In genomic region chr2:8355046-8355445, GRCh38 we compare ENCODE assay signal across 18 cellular contexts.
"Had no signal": no experiment of that assay in that cellular context is flagged by ENCODE, and none has a peak within 500 bp of the region (broad histone marks: within the 10 kb centered on the region; RNA-seq: fewer than 3 reads in every experiment).

No MANE protein-coding gene starts in this region.

- H3K4me1 ChIP-seq: gastroesophageal sphincter, left ventricle myocardium inferior, lower lobe of right lung, neural progenitor cell, pancreas had no signal

- H3K27me3 ChIP-seq: dorsolateral prefrontal cortex, gastroesophageal sphincter, neural progenitor cell, pancreas had no signal

- H3K9me3 ChIP-seq: gastroesophageal sphincter, lower lobe of right lung, pancreas had no signal

- H3K4me3 ChIP-seq: coronary artery, dorsolateral prefrontal cortex, gastroesophageal sphincter, left ventricle myocardium inferior, lower lobe of right lung, neural progenitor cell, pancreas had no signal

- H3K27ac ChIP-seq: coronary artery, dorsolateral prefrontal cortex, gastroesophageal sphincter, left ventricle myocardium inferior, lower lobe of right lung, neural progenitor cell, pancreas had no signal

- H3K36me3 ChIP-seq: gastroesophageal sphincter, left ventricle myocardium inferior, lower lobe of right lung, neural progenitor cell, pancreas had no signal

- H3K9ac ChIP-seq: neural progenitor cell had no signal

- DNase-seq: dorsolateral prefrontal cortex; effector memory CD4-positive, alpha-beta T cell; foreskin fibroblast; kidney; left cardiac atrium; left ventricle myocardium inferior; lower lobe of right lung; natural killer cell; occipital lobe; pancreas; right cardiac atrium; small intestine; stimulated activated CD4-positive, alpha-beta T cell treated with anti-CD3 and anti-CD28 coated beads, Interleukin-12 subunit alpha, Interleukin-12 subunit beta, amount 100 ng/mL, for 4 hours; stimulated activated naive CD4-positive, alpha-beta T cell; trophoblast cell had no signal

- H3K4me2 ChIP-seq: neural progenitor cell had no signal
